Comparison of ENCODE assay signal across 1 cellular context in the genomic region with DNA sequence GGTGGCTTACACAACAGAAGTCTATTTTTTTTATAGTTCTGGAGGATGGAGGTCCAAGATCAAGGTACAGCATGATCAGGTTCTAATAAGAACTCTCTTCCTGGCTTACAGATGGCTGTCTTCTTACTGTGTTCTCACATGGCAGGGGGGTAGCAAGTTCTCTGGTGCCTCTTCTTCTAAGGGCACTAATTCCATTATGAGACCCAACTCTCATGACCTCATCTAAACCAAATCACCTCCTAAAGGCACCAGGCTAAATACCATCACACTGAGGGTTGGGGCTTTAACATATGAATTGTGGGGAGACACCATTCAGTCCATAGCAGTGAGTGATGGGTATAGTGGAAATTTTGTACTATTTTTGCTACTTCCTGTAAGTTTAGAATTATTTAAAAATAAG.
TF ChIP-seq lines count a peak whose summit lies in the region.

No MANE protein-coding gene starts in this region.

TF ChIP-seq in endothelial cell of umbilical vein, 7 proteins besides CTCF, POLR2A, EP300 and RAD21:
- TF ChIP-seq FOS (IDR thresholded peaks at IDR 0.05; ENCODE audit: borderline replicate concordance, insufficient read depth, low read length), result no peak
